8 cellular contexts compared by ENCODE assay signal in the genomic region with DNA sequence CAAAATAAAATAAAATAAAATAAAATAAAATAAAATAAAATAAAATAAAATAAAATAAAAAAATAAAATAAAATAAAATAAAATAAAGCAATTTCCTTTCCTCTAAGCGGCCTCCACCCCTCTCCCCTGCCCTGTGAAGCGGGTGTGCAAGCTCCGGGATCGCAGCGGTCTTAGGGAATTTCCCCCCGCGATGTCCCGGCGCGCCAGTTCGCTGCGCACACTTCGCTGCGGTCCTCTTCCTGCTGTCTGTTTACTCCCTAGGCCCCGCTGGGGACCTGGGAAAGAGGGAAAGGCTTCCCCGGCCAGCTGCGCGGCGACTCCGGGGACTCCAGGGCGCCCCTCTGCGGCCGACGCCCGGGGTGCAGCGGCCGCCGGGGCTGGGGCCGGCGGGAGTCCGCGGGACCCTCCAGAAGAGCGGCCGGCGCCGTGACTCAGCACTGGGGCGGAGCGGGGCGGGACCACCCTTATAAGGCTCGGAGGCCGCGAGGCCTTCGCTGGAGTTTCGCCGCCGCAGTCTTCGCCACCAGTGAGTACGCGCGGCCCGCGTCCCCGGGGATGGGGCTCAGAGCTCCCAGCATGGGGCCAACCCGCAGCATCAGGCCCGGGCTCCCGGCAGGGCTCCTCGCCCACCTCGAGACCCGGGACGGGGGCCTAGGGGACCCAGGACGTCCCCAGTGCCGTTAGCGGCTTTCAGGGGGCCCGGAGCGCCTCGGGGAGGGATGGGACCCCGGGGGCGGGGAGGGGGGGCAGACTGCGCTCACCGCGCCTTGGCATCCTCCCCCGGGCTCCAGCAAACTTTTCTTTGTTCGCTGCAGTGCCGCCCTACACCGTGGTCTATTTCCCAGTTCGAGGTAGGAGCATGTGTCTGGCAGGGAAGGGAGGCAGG. TPM values are rescaled to one million over a fixed set of nuclear protein-coding genes. Genes with fewer than 3 reads are reported as not detected.
DNase-seq lines count a peak whose midpoint lies in the region; ATAC-seq and TF ChIP-seq lines count a peak whose summit lies in the region.

A gene (plus strand): TSS at position 494 of the 886 bp plus-strand sequence. CDS start 32 bp downstream, at position 526.

- peaks cover 30% of the 10 kb centered on the region for H3K27me3 Mint-ChIP-seq in activated T-cell treated with anti-CD3 and anti-CD28 coated beads, Interleukin-2, amount 50 U/mL, for 72 hours (ENCODE audit: low read depth)
- H3K27me3 Mint-ChIP-seq in naive thymus-derived CD8-positive, alpha-beta T cell = peaks cover 0 to 8% (median 4%) of the 10 kb centered on the region in 5 donors
- no peaks in the 10 kb centered on the region for H3K27me3 Mint-ChIP-seq in stimulated activated naive B cell treated with anti-CD40 and anti-IgM and Interleukin-4, amounts not matched to agents 10 μg/mL and 1 μg/mL and 100 μg/mL, for 72 hours

- DNase-seq in BJ (ENCODE audit: low read depth) = peak; percentile 55
- DNase-seq in Peyer's patch = peak; percentile 86 to 94 (median 90)
- DNase-seq in activated T-cell treated with anti-CD3 and anti-CD28 coated beads, Interleukin-2, amount 50 U/mL, for 72 hours = peak; percentile 87 to 88
- DNase-seq in fibroblast of lung (ENCODE audit: low read depth in 2 of 2) = peak; percentile 87 to 90
- peak; percentile 52 to 85 (median 68) for DNase-seq in naive thymus-derived CD8-positive, alpha-beta T cell
- peak; percentile 79 for DNase-seq in stimulated activated naive B cell treated with anti-CD40 and anti-IgM and Interleukin-4, amounts not matched to agents 10 μg/mL and 1 μg/mL and 100 μg/mL, for 72 hours

- POLR2A ChIA-PET in BJ (lab: Charles Lee) = interaction anchor here (0.9 kb wide), 1 partner anchor 19 kb away, joined by 6 read pairs; no protein-coding TSS in a partner anchor
- POLR2A ChIA-PET in naive thymus-derived CD8-positive, alpha-beta T cell (lab: Charles Lee) = interaction anchor here (0.6 to 1.8 kb wide), 13 partner anchors 9 to 344 kb away, joined by 3 to 12 read pairs (median 3); a partner anchor contains a TSS

- H3K4me1 ChIP-seq in Peyer's patch (peaks cover 0 to 27% (median 15%) of the 10 kb centered on the region in 4 donors), fibroblast of lung (ENCODE audit: control insufficient read depth, extremely low read depth, insufficient read depth, low read length) (peaks cover 5% of the 10 kb centered on the region)

- peaks cover 15 to 20% of the 10 kb centered on the region in 2 donors for H3K36me3 Mint-ChIP-seq in activated T-cell treated with anti-CD3 and anti-CD28 coated beads, Interleukin-2, amount 50 U/mL, for 72 hours (ENCODE audit: insufficient read depth in 2 of 2)
- H3K36me3 Mint-ChIP-seq in naive thymus-derived CD8-positive, alpha-beta T cell = peaks cover 0 to 4% (median 0%) of the 10 kb centered on the region in 3 donors
- H3K36me3 Mint-ChIP-seq in stimulated activated naive B cell treated with anti-CD40 and anti-IgM and Interleukin-4, amounts not matched to agents 10 μg/mL and 1 μg/mL and 100 μg/mL, for 72 hours = peaks cover 36 to 41% of the 10 kb centered on the region in 2 donors

- ATAC-seq in GM19035 (IDR thresholded peaks at IDR 0.05; ENCODE audit: unreplicated experiment) (peak; percentile 51), HG03442 (IDR thresholded peaks at IDR 0.05; ENCODE audit: unreplicated experiment) (peak; percentile 71)
- ATAC-seq in activated T-cell treated with anti-CD3 and anti-CD28 coated beads, Interleukin-2, amount 50 U/mL, for 72 hours (replicated peaks in 1 of 2) = peak; percentile 94 to 96
- peak; percentile 78 to 90 for ATAC-seq in naive thymus-derived CD8-positive, alpha-beta T cell
- ATAC-seq in stimulated activated naive B cell treated with anti-CD40 and anti-IgM and Interleukin-4, amounts not matched to agents 10 μg/mL and 1 μg/mL and 100 μg/mL, for 72 hours (replicated peaks) = peak; percentile 64 to 73

- H3K27me3 ChIP-seq in BJ (ENCODE audit: control insufficient read depth, insufficient read depth, low read length) = peaks cover 12% of the 10 kb centered on the region
- no peaks in the 10 kb centered on the region for H3K27me3 ChIP-seq in Peyer's patch
- H3K27me3 ChIP-seq in fibroblast of lung (ENCODE audit: control insufficient read depth, insufficient read depth, low read length) = peaks cover 8% of the 10 kb centered on the region

- H3K9me3 Mint-ChIP-seq in activated T-cell treated with anti-CD3 and anti-CD28 coated beads, Interleukin-2, amount 50 U/mL, for 72 hours = peaks cover 1 to 8% of the 10 kb centered on the region in 2 donors
- H3K9me3 Mint-ChIP-seq in naive thymus-derived CD8-positive, alpha-beta T cell = no peaks in the 10 kb centered on the region
- peaks cover 6 to 11% of the 10 kb centered on the region in 2 donors for H3K9me3 Mint-ChIP-seq in stimulated activated naive B cell treated with anti-CD40 and anti-IgM and Interleukin-4, amounts not matched to agents 10 μg/mL and 1 μg/mL and 100 μg/mL, for 72 hours

- peak; percentile 56 for TF ChIP-seq CTCF in BJ (IDR thresholded peaks at IDR 0.05; ENCODE audit: insufficient read depth, low read depth, low read length)
- TF ChIP-seq CTCF in Peyer's patch (IDR thresholded peaks at IDR 0.05) = peak; percentile 57 to 85 (median 72)
- TF ChIP-seq CTCF in fibroblast of lung (conservative IDR thresholded peaks at IDR 0.05 in 1 of 2, IDR thresholded peaks at IDR 0.05 in 1 of 2; ENCODE audit: low read depth in 1 of 2, low read length in 2 of 2) = peak; percentile 44 to 67

- peak; percentile 81 to 84 for TF ChIP-seq POLR2A in Peyer's patch (IDR thresholded peaks at IDR 0.05)

- CTCF ChIA-PET in BJ (lab: Yijun Ruan, JAX) = interaction anchor here (0.6 to 4.5 kb wide), 19 partner anchors 9 to 627 kb away, joined by 3 to 50 read pairs (median 3); a partner anchor contains a TSS

- no peaks in the 10 kb centered on the region for H4K20me1 ChIP-seq in fibroblast of lung (ENCODE audit: control insufficient read depth, extremely low read depth, insufficient read depth, low read length)

- H3K9me3 ChIP-seq in Peyer's patch = no peaks in the 10 kb centered on the region
- no peaks in the 10 kb centered on the region for H3K9me3 ChIP-seq in fibroblast of lung (ENCODE audit: control insufficient read depth, insufficient read depth, low read depth, low read length)

- peak within 1 kb of the TSS; percentile 26 for H3K27ac Mint-ChIP-seq in activated T-cell treated with anti-CD3 and anti-CD28 coated beads, Interleukin-2, amount 50 U/mL, for 72 hours
- peak within 1 kb of the TSS; percentile 80 to 94 (median 91) for H3K27ac Mint-ChIP-seq in naive thymus-derived CD8-positive, alpha-beta T cell
- peak within 1 kb of the TSS; percentile 94 for H3K27ac Mint-ChIP-seq in stimulated activated naive B cell treated with anti-CD40 and anti-IgM and Interleukin-4, amounts not matched to agents 10 μg/mL and 1 μg/mL and 100 μg/mL, for 72 hours

- peaks cover 58% of the 10 kb centered on the region for H3K4me1 Mint-ChIP-seq in activated T-cell treated with anti-CD3 and anti-CD28 coated beads, Interleukin-2, amount 50 U/mL, for 72 hours (ENCODE audit: low read depth)
- H3K4me1 Mint-ChIP-seq in naive thymus-derived CD8-positive, alpha-beta T cell = peaks cover 26 to 74% (median 50%) of the 10 kb centered on the region in 4 donors
- peaks cover 61 to 76% of the 10 kb centered on the region in 2 donors for H3K4me1 Mint-ChIP-seq in stimulated activated naive B cell treated with anti-CD40 and anti-IgM and Interleukin-4, amounts not matched to agents 10 μg/mL and 1 μg/mL and 100 μg/mL, for 72 hours

- H2AFZ ChIP-seq in fibroblast of lung (ENCODE audit: low read length) = peak within 1 kb of the TSS; percentile 68

- H3K4me3 Mint-ChIP-seq in activated T-cell treated with anti-CD3 and anti-CD28 coated beads, Interleukin-2, amount 50 U/mL, for 72 hours = peak within 1 kb of the TSS; percentile 88 to 96
- peak within 1 kb of the TSS; percentile 82 to 93 (median 90) for H3K4me3 Mint-ChIP-seq in naive thymus-derived CD8-positive, alpha-beta T cell
- H3K4me3 Mint-ChIP-seq in stimulated activated naive B cell treated with anti-CD40 and anti-IgM and Interleukin-4, amounts not matched to agents 10 μg/mL and 1 μg/mL and 100 μg/mL, for 72 hours = peak within 1 kb of the TSS; percentile 95 to 96

- H3K79me2 ChIP-seq in fibroblast of lung (ENCODE audit: control insufficient read depth, insufficient read depth, low read length) = peaks cover 18% of the 10 kb centered on the region

- H3K27ac ChIP-seq in Peyer's patch (peak within 1 kb of the TSS; percentile 86 to 96 (median 90)), fibroblast of lung (ENCODE audit: insufficient read depth, low read length) (peak within 1 kb of the TSS; percentile 82)

- H3K4me3 ChIP-seq in BJ (ENCODE audit: low read depth, low read length) = peak within 1 kb of the TSS; percentile 94
- H3K4me3 ChIP-seq in Peyer's patch = peak within 1 kb of the TSS; percentile 46 to 67 (median 55)
- H3K4me3 ChIP-seq in fibroblast of lung (replicated peaks in 1 of 4; ENCODE audit: control extremely low read depth in 1 of 4, insufficient read depth in 1 of 4, low read depth in 3 of 4, low read length in 4 of 4) = peak within 1 kb of the TSS; percentile 67 to 83 (median 82)

- peak within 1 kb of the TSS; percentile 91 for H3K9ac ChIP-seq in fibroblast of lung (ENCODE audit: insufficient read depth, low read length)

- peak within 1 kb of the TSS; percentile 83 for H3K4me2 ChIP-seq in fibroblast of lung (ENCODE audit: extremely low read depth, insufficient read depth, low read length)

- peaks cover 8% of the 10 kb centered on the region; the same call in 1 of the 2 replicates for H3K36me3 ChIP-seq in BJ (ENCODE audit: control insufficient read depth, insufficient read depth, low read length)
- peaks cover 0 to 9% (median 0%) of the 10 kb centered on the region in 3 donors for H3K36me3 ChIP-seq in Peyer's patch
- H3K36me3 ChIP-seq in fibroblast of lung (ENCODE audit: control insufficient read depth, insufficient read depth, low read length) = peaks cover 8% of the 10 kb centered on the region

RNA-seq across cellular contexts. Expression of the gene that starts here (rescaled TPM):
- polyA plus RNA-seq in BJ (2011; rRNA removed) (679 and 883 TPM in 2 replicates), fibroblast of lung (360 and 397 TPM in 2 replicates)
- 464 and 670 TPM in 2 replicates for polyA minus RNA-seq in BJ (2011; rRNA and poly(A)+ RNA removed)
- total RNA-seq in Peyer's patch (100 to 1,000 TPM; 237 to 451 (median 419) TPM), fibroblast of lung (444 and 642 TPM in 2 replicates)
- 100 to 1,000 TPM; 199 to 215 TPM for total RNA-seq in activated T-cell treated with anti-CD3 and anti-CD28 coated beads, Interleukin-2, amount 50 U/mL, for 72 hours
- 728 and 861 TPM in 2 replicates for polyA plus RNA-seq in fibroblast of lung (2012)
- 1,150 and 1,513 TPM in 2 replicates for polyA minus RNA-seq in fibroblast of lung (ENCODE audit: low replicate concordance)
- 100 to 1,000 TPM; 177 to 186 TPM for total RNA-seq in naive thymus-derived CD8-positive, alpha-beta T cell
- polyA plus RNA-seq in naive thymus-derived CD8-positive, alpha-beta T cell = 100 to 1,000 TPM; 234 to 278 (median 276) TPM

Comparison
In these comparisons a context has a peak if more than half of its experiments do, and no peak if none do; other contexts are left out.
1. Peak in every context shown above with its lines: DNase-seq, ATAC-seq, H3K4me3 ChIP-seq and H3K27ac ChIP-seq.
2. H3K27ac Mint-ChIP-seq: peak in every context shown above with its lines; median percentile 94 in stimulated activated naive B cell treated with anti-CD40 and anti-IgM and Interleukin-4, amounts not matched to agents 10 μg/mL and 1 μg/mL and 100 μg/mL, for 72 hours; 91 in naive thymus-derived CD8-positive, alpha-beta T cell; 26 in activated T-cell treated with anti-CD3 and anti-CD28 coated beads, Interleukin-2, amount 50 U/mL, for 72 hours.